In the genomic region with DNA sequence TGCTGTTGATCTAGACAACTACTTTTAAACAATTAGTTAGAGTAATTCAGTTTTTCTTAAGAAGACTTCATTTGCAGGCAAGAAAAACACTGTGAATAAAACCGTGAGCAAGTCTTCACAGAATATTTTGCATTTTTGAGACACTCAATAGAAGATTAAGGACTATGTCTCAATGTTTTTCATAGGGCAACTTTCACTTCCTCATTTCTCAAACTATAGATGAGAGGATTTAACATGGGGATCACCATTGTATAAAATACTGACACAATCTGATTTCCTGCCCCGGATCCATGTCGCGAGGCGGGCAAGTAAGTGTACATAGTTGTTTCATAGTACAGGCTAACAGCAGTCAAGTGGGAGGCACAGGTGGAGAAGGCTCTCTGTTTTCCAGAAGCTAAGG, we compare ENCODE assay signal across 24 cellular contexts.
DNase-seq lines count a peak whose midpoint lies in the region; ATAC-seq and TF ChIP-seq lines count a peak whose summit lies in the region.
"Had no signal": no experiment of that assay in that cellular context is flagged by ENCODE, and none has a peak within 500 bp of the region (broad histone marks: within the 10 kb centered on the region; RNA-seq: fewer than 3 reads in every experiment).

No MANE protein-coding gene starts in this region.

- H3K9me3 Mint-ChIP-seq in type B pancreatic cell, result no peaks in the 10 kb centered on the region
- H3K9me3 Mint-ChIP-seq in natural killer cell, result no peaks in the 10 kb centered on the region
- H3K9me3 Mint-ChIP-seq: CD4-positive, CD25-positive, alpha-beta regulatory T cell; T-helper 1 cell treated with Interleukin-12 subunit alpha and Interleukin-12 subunit beta and Interleukin-4 antibody, amounts not matched to agents 30 μg/mL and 1 μg/mL, for 36 hours had no signal

- TF ChIP-seq CTCF in type B pancreatic cell (conservative IDR thresholded peaks at IDR 0.05) (no peak), natural killer cell (IDR thresholded peaks at IDR 0.05) (no peak)

- no peak overlapping the region for H3K27ac Mint-ChIP-seq in type B pancreatic cell
- no peak overlapping the region for H3K27ac Mint-ChIP-seq in natural killer cell
- H3K27ac Mint-ChIP-seq: CD4-positive, CD25-positive, alpha-beta regulatory T cell; T-helper 1 cell treated with Interleukin-12 subunit alpha and Interleukin-12 subunit beta and Interleukin-4 antibody, amounts not matched to agents 30 μg/mL and 1 μg/mL, for 36 hours had no signal

- DNase-seq in SIG-M5 treated with dmso at 0.1 percent for 504 hours (lab: John Stamatoyannopoulos, UW; ENCODE audit: unreplicated experiment), result peak; percentile 8
- no peak for DNase-seq in SIG-M5 (lab: John Stamatoyannopoulos, UW)
- peak; percentile 5 for DNase-seq in NAMALWA (ENCODE audit: low spot score)
- peak; percentile 34 for DNase-seq in RPMI8226
- DNase-seq in type B pancreatic cell (ENCODE audit: extremely low spot score, unreplicated experiment), result no peak
- DNase-seq in natural killer cell, result no peak
- DNase-seq in NCI-H1105 (lab: John Stamatoyannopoulos, UW), result no peak
- DNase-seq: 8988T; CD4-positive, CD25-positive, alpha-beta regulatory T cell; DMS53; HCEC 1CT; KG1; MM.1S; NCI-H1417; NCI-H1694; NCI-H2081; NCI-H2227 treated with DMSO at 0.1 percent for 48 hours; NCI-H526 treated with DMSO at 0.1 percent for 48 hours; PC-9; Right ventricle myocardium superior; SK-N-SH; SW 1271 had no signal

- H3K4me3 Mint-ChIP-seq in type B pancreatic cell (no peak overlapping the region), natural killer cell (no peak overlapping the region)
- H3K4me3 Mint-ChIP-seq: CD4-positive, CD25-positive, alpha-beta regulatory T cell; T-helper 1 cell treated with Interleukin-12 subunit alpha and Interleukin-12 subunit beta and Interleukin-4 antibody, amounts not matched to agents 30 μg/mL and 1 μg/mL, for 36 hours had no signal

- H3K4me1 Mint-ChIP-seq in type B pancreatic cell (ENCODE audit: unreplicated experiment), result no peaks in the 10 kb centered on the region
- H3K4me1 Mint-ChIP-seq in natural killer cell, result no peaks in the 10 kb centered on the region
- H3K4me1 Mint-ChIP-seq: CD4-positive, CD25-positive, alpha-beta regulatory T cell had no signal

- intact Hi-C loops in natural killer cell (cut with micrococcal nuclease), result no loop called here

- ATAC-seq in natural killer cell (no peak), GM21360 (IDR thresholded peaks at IDR 0.05; ENCODE audit: unreplicated experiment) (no peak)

- no peaks in the 10 kb centered on the region for H3K36me3 Mint-ChIP-seq in type B pancreatic cell
- H3K36me3 Mint-ChIP-seq in natural killer cell, result no peaks in the 10 kb centered on the region
- H3K36me3 Mint-ChIP-seq: CD4-positive, CD25-positive, alpha-beta regulatory T cell had no signal

- no peaks in the 10 kb centered on the region for H3K27me3 Mint-ChIP-seq in type B pancreatic cell
- peaks cover 0 to 19% of the 10 kb centered on the region in 2 donors for H3K27me3 Mint-ChIP-seq in natural killer cell (ENCODE audit: low read depth in 2 of 2)
- H3K27me3 Mint-ChIP-seq: CD4-positive, CD25-positive, alpha-beta regulatory T cell had no signal

Comparison
In these comparisons a context has a peak if more than half of its experiments do, and no peak if none do; other contexts are left out.
1. DNase-seq: peak in SIG-M5 treated with dmso at 0.1 percent for 504 hours (single experiment), NAMALWA (single experiment) and RPMI8226 (single experiment); none in SIG-M5 (single experiment), type B pancreatic cell (single experiment), natural killer cell (single experiment) and NCI-H1105 (single experiment).